In the genomic region with DNA sequence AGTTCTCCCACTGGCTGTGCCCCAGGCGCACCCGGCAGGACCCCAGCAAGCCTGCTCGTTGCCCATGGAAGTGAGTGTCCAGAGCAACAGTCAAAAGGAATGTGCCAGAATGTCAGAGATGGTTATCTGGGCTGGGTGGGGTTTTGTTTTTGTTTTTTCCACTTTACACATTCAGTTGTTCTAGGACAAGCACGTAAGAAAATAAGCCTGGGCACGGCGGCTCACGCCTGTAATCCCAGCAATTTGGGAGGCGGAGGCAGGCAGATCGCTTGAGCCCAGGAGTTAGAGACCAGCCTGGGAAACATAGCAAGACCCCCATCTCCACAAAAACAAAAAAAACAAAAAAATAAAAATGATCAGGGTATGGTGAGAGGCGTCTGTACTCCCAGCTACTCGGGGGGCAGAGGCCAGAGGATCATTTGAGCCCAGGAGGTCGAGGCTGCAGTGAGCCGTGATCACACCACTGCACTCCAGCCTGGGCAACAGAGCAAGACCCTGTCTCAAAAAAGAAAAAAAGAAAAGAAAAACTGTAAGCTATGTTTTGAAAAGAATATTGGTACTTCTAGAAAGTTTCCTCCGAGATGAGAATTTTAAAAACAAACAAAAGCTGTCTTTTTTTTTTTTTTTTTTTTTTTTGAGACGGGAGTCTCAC, we compare ENCODE assay signal across 18 cellular contexts.
"Had no signal": no experiment of that assay in that cellular context is flagged by ENCODE, and none has a peak within 500 bp of the region (broad histone marks: within the 10 kb centered on the region; RNA-seq: fewer than 3 reads in every experiment).

No MANE protein-coding gene starts in this region.

- H3K36me3 ChIP-seq: uterus had no signal

- DNase-seq: cortex of kidney; dorsolateral prefrontal cortex; effector CD8-positive, alpha-beta T cell; foreskin melanocyte; head of caudate nucleus; left colon; mesendoderm; naive B cell; stimulated activated CD4-positive, alpha-beta T cell treated with anti-CD3 and anti-CD28 coated beads, Interleukin-2, amount 100 ng/mL, for 48 hours; stimulated activated naive CD8-positive, alpha-beta T cell treated with anti-CD3 and anti-CD28 coated beads, Interleukin-15, Interleukin-2, amounts not matched to agents 100 U/mL and 50 U/mL, for 24 hours; thyroid gland; uterus had no signal

- H3K9me3 ChIP-seq: neutrophil, suprapubic skin, thyroid gland, upper lobe of left lung, uterus had no signal

- H3K27me3 ChIP-seq: dorsolateral prefrontal cortex, hepatocyte, neutrophil, suprapubic skin, thyroid gland, upper lobe of left lung, uterus had no signal

- H3K9me3 Mint-ChIP-seq: naive B cell, nephron had no signal

- H3K4me3 ChIP-seq: dorsolateral prefrontal cortex, hepatocyte, suprapubic skin, thyroid gland, upper lobe of left lung, uterus had no signal

- H3K4me1 ChIP-seq: thyroid gland, upper lobe of left lung, uterus had no signal

- H2AFZ ChIP-seq: hepatocyte had no signal

- H3K27ac ChIP-seq: dorsolateral prefrontal cortex, hepatocyte, neutrophil, suprapubic skin, thyroid gland, upper lobe of left lung, uterus had no signal

- H3K79me2 ChIP-seq: hepatocyte had no signal

- H3K4me3 Mint-ChIP-seq: naive B cell, nephron had no signal

- ATAC-seq: left colon; sciatic nerve; stimulated activated naive CD8-positive, alpha-beta T cell treated with anti-CD3 and anti-CD28 coated beads, Interleukin-15, Interleukin-2, amounts not matched to agents 100 U/mL and 50 U/mL, for 24 hours had no signal

- H3K36me3 Mint-ChIP-seq: naive B cell had no signal

- H3K4me2 ChIP-seq: hepatocyte had no signal

- H3K27ac Mint-ChIP-seq: nephron had no signal

- H3K27me3 Mint-ChIP-seq: naive B cell had no signal
